Comparison of ENCODE assay signal across 15 cellular contexts in genomic region chr9:32928912-32929311, GRCh38.
"Had no signal": no experiment of that assay in that cellular context is flagged by ENCODE, and none has a peak within 500 bp of the region (broad histone marks: within the 10 kb centered on the region; RNA-seq: fewer than 3 reads in every experiment).

No MANE protein-coding gene starts in this region.

- H3K27me3 Mint-ChIP-seq: activated naive CD8-positive, alpha-beta T cell treated with anti-CD3 and anti-CD28 coated beads for 36 hours; brain had no signal

- H3K4me3 Mint-ChIP-seq: activated naive CD8-positive, alpha-beta T cell treated with anti-CD3 and anti-CD28 coated beads for 36 hours; brain; T-helper 2 cell treated with Interferon-gamma antibody and Interleukin-4, amounts not matched to agents 5 μg/mL and 100 μg/mL, for 36 hours had no signal

- ATAC-seq: psoas muscle; stimulated activated naive CD8-positive, alpha-beta T cell treated with anti-CD3 and anti-CD28 coated beads, Interleukin-15, Interleukin-2, amounts not matched to agents 100 U/mL and 50 U/mL, for 24 hours had no signal

- H3K4me3 ChIP-seq: dorsolateral prefrontal cortex, psoas muscle, right lobe of liver, smooth muscle cell, transverse colon, vagina had no signal

- H3K27me3 ChIP-seq: dorsolateral prefrontal cortex, right lobe of liver, transverse colon, vagina had no signal

- H3K27ac Mint-ChIP-seq: activated naive CD8-positive, alpha-beta T cell treated with anti-CD3 and anti-CD28 coated beads for 36 hours; brain; T-helper 2 cell treated with Interferon-gamma antibody and Interleukin-4, amounts not matched to agents 5 μg/mL and 100 μg/mL, for 36 hours had no signal

- H3K27ac ChIP-seq: dorsolateral prefrontal cortex, psoas muscle, right lobe of liver, transverse colon, vagina had no signal

- H3K4me1 Mint-ChIP-seq: activated naive CD8-positive, alpha-beta T cell treated with anti-CD3 and anti-CD28 coated beads for 36 hours; brain had no signal

- H3K36me3 Mint-ChIP-seq: activated naive CD8-positive, alpha-beta T cell treated with anti-CD3 and anti-CD28 coated beads for 36 hours; brain had no signal

- H3K36me3 ChIP-seq: right lobe of liver, transverse colon, vagina had no signal

- DNase-seq: activated CD4-positive, alpha-beta T cell treated with anti-CD3 and anti-CD28 coated beads, Interleukin-2, amount 50 U/mL, for 1 hour; activated CD4-positive, CD25-positive, alpha-beta regulatory T cell; activated CD8-positive, alpha-beta memory T cell treated with anti-CD3 and anti-CD28 coated beads for 24 hours; activated naive CD8-positive, alpha-beta T cell treated with anti-CD3 and anti-CD28 coated beads for 36 hours; kidney glomerular epithelial cell; midbrain; psoas muscle; right lobe of liver; stimulated activated naive CD8-positive, alpha-beta T cell treated with anti-CD3 and anti-CD28 coated beads, Interleukin-15, Interleukin-2, amounts not matched to agents 100 U/mL and 50 U/mL, for 24 hours; transverse colon had no signal

- H3K9me3 Mint-ChIP-seq: activated naive CD8-positive, alpha-beta T cell treated with anti-CD3 and anti-CD28 coated beads for 36 hours; brain; T-helper 2 cell treated with Interferon-gamma antibody and Interleukin-4, amounts not matched to agents 5 μg/mL and 100 μg/mL, for 36 hours had no signal
